ENCODE assay signal across 16 cellular contexts in the genomic region with DNA sequence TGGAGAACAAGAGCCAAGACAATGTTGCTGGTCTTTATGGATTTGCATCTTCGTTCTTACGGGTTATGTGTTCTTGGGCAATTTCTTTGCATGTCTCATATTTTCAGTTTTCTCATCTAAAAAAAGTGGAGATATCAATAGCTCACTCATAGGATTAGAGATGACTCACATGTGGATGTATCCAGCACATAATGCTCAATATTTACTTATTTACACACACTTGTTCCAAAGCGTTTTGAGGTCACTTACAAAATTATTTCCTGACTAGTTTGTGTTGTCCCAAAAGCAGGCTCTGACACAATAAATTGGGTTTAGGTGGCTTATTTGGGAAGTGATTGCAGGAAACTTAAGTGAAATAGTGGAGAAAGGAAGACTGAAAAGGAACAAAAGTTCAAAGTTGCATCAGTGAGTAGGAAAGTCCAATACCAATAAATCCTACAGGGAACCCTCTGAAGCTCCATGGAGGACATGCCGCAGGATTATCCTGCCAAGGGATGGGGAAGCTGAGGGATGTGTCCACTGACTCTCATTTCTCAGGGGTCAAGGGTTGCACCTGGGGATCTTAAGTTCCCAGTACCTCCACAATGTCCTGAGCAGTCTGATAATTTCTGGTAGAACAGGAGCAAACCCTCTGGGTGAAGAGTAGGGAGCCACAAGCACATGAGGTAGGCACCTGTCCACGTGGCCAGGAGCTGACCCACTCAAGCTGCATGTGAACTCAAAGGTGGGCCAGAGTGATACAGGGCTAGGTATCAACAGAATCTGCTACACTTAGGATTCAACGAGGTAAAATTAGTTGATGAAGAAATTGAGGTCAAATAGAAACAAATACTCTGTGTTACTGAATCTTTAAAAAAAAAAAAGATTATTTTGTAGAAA. TPM values are rescaled to one million over a fixed set of nuclear protein-coding genes. Genes with fewer than 3 reads are reported as not detected.
DNase-seq lines count a peak whose midpoint lies in the region; ATAC-seq and TF ChIP-seq lines count a peak whose summit lies in the region.
"Had no signal": no experiment of that assay in that cellular context is flagged by ENCODE, and none has a peak within 500 bp of the region (broad histone marks: within the 10 kb centered on the region; RNA-seq: fewer than 3 reads in every experiment).

No MANE protein-coding gene starts in this region.

- H4K20me1 ChIP-seq in H9 (ENCODE audit: control insufficient read depth, insufficient read depth, insufficient read length) = no peaks in the 10 kb centered on the region

- TF ChIP-seq CTCF in AG10803 (conservative IDR thresholded peaks at IDR 0.05; ENCODE audit: low read length) (no peak), RWPE1 (conservative IDR thresholded peaks at IDR 0.05; ENCODE audit: low read depth) (no peak), H9 (conservative IDR thresholded peaks at IDR 0.05) (no peak)

- H2AK5ac ChIP-seq in H9 (ENCODE audit: insufficient read length, low read length) = no peak overlapping the region

- H3K9me3 ChIP-seq in H9 (ENCODE audit: control insufficient read depth, low read depth, low read length) (no peaks in the 10 kb centered on the region), MG63 (no peaks in the 10 kb centered on the region)
- H3K9me3 ChIP-seq: HAP-1, SJSA1 had no signal

- peak overlapping the region; percentile 32; the same call in 1 of the 2 replicates for H3K27ac ChIP-seq in RWPE1
- no peak overlapping the region for H3K27ac ChIP-seq in H9 (ENCODE audit: insufficient read length, low read depth, low read length)
- H3K27ac ChIP-seq: hepatocyte, SJSA1 had no signal

- no peak overlapping the region for H2BK20ac ChIP-seq in H9 (ENCODE audit: low read depth, low read length, poor library complexity, severe bottlenecking)

- H3K4me1 Mint-ChIP-seq in H9 = no peaks in the 10 kb centered on the region
- H3K4me1 Mint-ChIP-seq: B cell had no signal

- H3K23ac ChIP-seq in H9 (ENCODE audit: insufficient read length, low read depth, low read length) = no peak overlapping the region

- H3K18ac ChIP-seq in H9 (ENCODE audit: insufficient read length, low read depth, low read length) = no peak overlapping the region

- no peak overlapping the region for H2BK5ac ChIP-seq in H9 (ENCODE audit: insufficient read length, low read length)

- H3K4ac ChIP-seq in H9 (ENCODE audit: low read depth, low read length) = no peak overlapping the region

- peak; percentile 60 for DNase-seq in AG10803 (ENCODE audit: low read depth)
- DNase-seq in RWPE1 (ENCODE audit: low spot score) = no peak
- DNase-seq in fibroblast of the conjunctiva (ENCODE audit: low read depth) = peak; percentile 42
- no peak for DNase-seq in sciatic nerve (ENCODE audit: low spot score)
- DNase-seq in NCI-H2107 treated with DMSO at 0.1 percent for 48 hours (lab: John Stamatoyannopoulos, UW; ENCODE audit: unreplicated experiment) = no peak
- no peak for DNase-seq in HK-2 (ENCODE audit: unreplicated experiment)
- DNase-seq in H9 = no peak
- no peak for DNase-seq in MG63
- DNase-seq: activated effector memory CD4-positive, alpha-beta T cell treated with Interleukin-2 at 50 U/mL for 16 hours; DMS 273 treated with DMSO at 0.1 percent for 48 hours; effector CD8-positive, alpha-beta T cell; NCI-H2171 treated with DMSO at 0.1 percent for 48 hours had no signal

- intact Hi-C loops in sciatic nerve (cut with DNase I) = no loop called here

- CTCF ChIA-PET in RWPE1 (lab: Yijun Ruan, JAX) = no interaction called here

- POLR2A ChIA-PET in RWPE1 (lab: Yijun Ruan, JAX; ENCODE audit: low non-redundant PET) = no interaction called here

- H2BK15ac ChIP-seq in H9 (ENCODE audit: low read depth, low read length) = no peak overlapping the region

- H3K36me3 Mint-ChIP-seq in H9 (ENCODE audit: insufficient read depth in 1 of 3, low read depth in 3 of 3) = peaks cover 0 to 5% (median 0%) of the 10 kb centered on the region in 3 experiments; a peak in 1 of 7 replicates

- no peak overlapping the region for H4K91ac ChIP-seq in H9 (ENCODE audit: insufficient read length, low read depth, low read length)

- no peak overlapping the region for H2AFZ ChIP-seq in H9 (ENCODE audit: low read length)
- H2AFZ ChIP-seq: hepatocyte had no signal

- H3K4me3 ChIP-seq in AG10803 (ENCODE audit: low read length) (no peak overlapping the region), MG63 (no peak overlapping the region)
- H3K4me3 ChIP-seq: HAP-1, hepatocyte, SJSA1 had no signal

- no peaks in the 10 kb centered on the region for H3K4me1 ChIP-seq in H9 (ENCODE audit: insufficient read depth, low read length)
- H3K4me1 ChIP-seq: HAP-1, SJSA1 had no signal

- H3K9ac ChIP-seq in H9 (ENCODE audit: extremely low read depth, insufficient read length, low read length) = no peak overlapping the region

- no peaks in the 10 kb centered on the region for H3K79me2 ChIP-seq in H9 (ENCODE audit: insufficient read depth, low read length)
- H3K79me2 ChIP-seq: hepatocyte had no signal

- H3T11ph ChIP-seq in H9 (ENCODE audit: low read length) = no peak overlapping the region

- H3K23me2 ChIP-seq in H9 (ENCODE audit: insufficient read length, low read depth, low read length, poor library complexity, severe bottlenecking) = no peaks in the 10 kb centered on the region

- H3K14ac ChIP-seq in H9 (ENCODE audit: insufficient read depth, low read length) = no peak overlapping the region

- H3K36me3 ChIP-seq in MG63 = no peaks in the 10 kb centered on the region
- H3K36me3 ChIP-seq: HAP-1, SJSA1 had no signal

- no peak overlapping the region for H4K8ac ChIP-seq in H9 (replicated peaks; ENCODE audit: insufficient read length, low read depth, low read length)

- no peak overlapping the region for H2BK120ac ChIP-seq in H9 (ENCODE audit: low read depth, low read length, poor library complexity, severe bottlenecking)

- peak; percentile 84 for ATAC-seq in sciatic nerve

- H4K5ac ChIP-seq in H9 (ENCODE audit: insufficient read length, low read depth, low read length) = no peak overlapping the region

- no peaks in the 10 kb centered on the region for H3K9me3 Mint-ChIP-seq in H9

- WGBS in H9 (ENCODE audit: extremely low coverage, insufficient read length, low lambda C conversion rate) = no CpG with 5 or more reads among the region's 6 CpGs

- H2BK12ac ChIP-seq in H9 (ENCODE audit: insufficient read length, low read depth, low read length) = no peak overlapping the region

- H3K27me3 ChIP-seq in H9 (ENCODE audit: insufficient read depth, low read length) (no peaks in the 10 kb centered on the region), MG63 (no peaks in the 10 kb centered on the region)
- H3K27me3 ChIP-seq: hepatocyte, SJSA1 had no signal

- no peak overlapping the region for H3K27ac Mint-ChIP-seq in H9
- H3K27ac Mint-ChIP-seq: B cell had no signal

- H3K27me3 Mint-ChIP-seq in H9 (ENCODE audit: low read depth) = no peaks in the 10 kb centered on the region
- H3K27me3 Mint-ChIP-seq: B cell had no signal

- no peak overlapping the region for H3K4me3 Mint-ChIP-seq in H9
- H3K4me3 Mint-ChIP-seq: B cell had no signal

- H3K79me1 ChIP-seq in H9 (ENCODE audit: insufficient read depth, low read depth, low read length, poor library complexity, severe bottlenecking) = no peaks in the 10 kb centered on the region

- H3K56ac ChIP-seq in H9 (ENCODE audit: insufficient read length, low read depth, low read length) = no peak overlapping the region

- no peak overlapping the region for H3K4me2 ChIP-seq in H9 (ENCODE audit: insufficient read depth, insufficient read length, low read length)
- H3K4me2 ChIP-seq: hepatocyte had no signal

RNA-seq across cellular contexts. Expression of gene SLC44A1, which starts 37.4 kb away (rescaled TPM):
- total RNA-seq in sciatic nerve = 82.2 TPM
- total RNA-seq in H9 (2021) = 59.6 and 60.7 TPM in 2 replicates
- total RNA-seq in MG63 (2014; rRNA removed; shearing (Covaris generic); ENCODE audit: low replicate concordance) = 13.3 and 26.6 TPM in 2 replicates

Comparison
In these comparisons a context has a peak if more than half of its experiments do, and no peak if none do; other contexts are left out.
1. DNase-seq: peak in AG10803 (single experiment) and fibroblast of the conjunctiva (single experiment); none in RWPE1 (single experiment), sciatic nerve (single experiment), NCI-H2107 treated with DMSO at 0.1 percent for 48 hours (single experiment), HK-2 (single experiment), H9 (single experiment) and MG63 (single experiment).